ENCODE assay signal across 1 cellular context in the genomic region with DNA sequence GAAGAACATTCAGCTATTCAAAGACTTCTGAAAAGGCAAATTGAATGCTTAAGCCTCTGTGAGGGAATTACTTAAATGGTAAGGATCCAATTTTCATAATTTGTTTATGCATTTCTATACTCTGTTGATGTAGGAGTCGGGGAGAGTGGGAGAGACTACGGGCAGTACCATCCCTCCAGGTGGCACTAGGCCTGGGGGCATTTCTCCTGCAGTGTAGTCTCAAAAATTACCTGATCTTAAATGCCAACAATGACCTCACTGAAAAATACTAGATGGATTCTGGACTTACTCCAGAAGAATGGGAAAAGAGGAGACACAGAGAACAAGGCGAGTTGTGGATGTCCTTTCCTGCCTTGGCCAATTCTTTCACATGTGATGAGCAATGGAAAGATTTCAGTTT.
TF ChIP-seq lines count a peak whose summit lies in the region.

No MANE protein-coding gene starts in this region.

TF ChIP-seq in HEK293, 187 proteins besides CTCF, POLR2A, EP300 and RAD21 (continued from another document):
- TF ChIP-seq ZSCAN4 (tag by site-specific recombination; IDR thresholded peaks at IDR 0.05) (no peak), GLIS1 (tag by site-specific recombination; IDR thresholded peaks at IDR 0.05) (peak; percentile 32; the same call in 1 of the 2 replicates)
TF ChIP-seq in HEK293: peak in this region for 2.
